Comparison of ENCODE assay signal across 22 cellular contexts in the genomic region with DNA sequence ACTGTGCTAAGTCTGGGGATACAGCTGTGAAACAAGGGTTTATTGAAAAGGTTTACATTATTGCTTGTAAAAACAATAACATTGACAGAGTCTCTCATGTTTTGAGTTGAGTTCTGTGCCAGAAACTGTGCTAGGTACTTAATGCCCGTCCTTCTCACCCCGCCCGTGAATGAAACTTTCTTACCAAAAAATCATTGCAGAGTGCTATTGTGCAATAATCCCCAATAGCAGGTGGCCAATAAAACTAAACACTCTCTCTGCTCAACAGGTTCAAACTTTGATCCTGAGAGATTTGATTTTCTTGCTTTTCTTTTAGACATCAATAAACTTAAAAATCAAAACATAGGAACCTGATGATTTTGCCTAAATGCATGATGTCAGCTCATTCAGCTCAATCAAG.
DNase-seq lines count a peak whose midpoint lies in the region; ATAC-seq, FAIRE-seq and TF ChIP-seq lines count a peak whose summit lies in the region.
"Had no signal": no experiment of that assay in that cellular context is flagged by ENCODE, and none has a peak within 500 bp of the region (broad histone marks: within the 10 kb centered on the region; RNA-seq: fewer than 3 reads in every experiment).

No MANE protein-coding gene starts in this region.

- TF ChIP-seq POLR2A in K562 (conservative IDR thresholded peaks at IDR 0.05) = no peak

- intact Hi-C loops in K562 (cut with micrococcal nuclease) = no loop called here
- intact Hi-C loops in pancreas (cut with DNase I) = no loop called here
- intact Hi-C loops in Calu3 (cut with micrococcal nuclease; ENCODE audit: unreplicated experiment) = no loop called here

- DNase-seq in K562 (ENCODE audit: extremely low read depth in 1 of 4, low spot score in 3 of 4) (no peak), left lobe of liver (ENCODE audit: low spot score) (no peak), GF-D8 (lab: John Stamatoyannopoulos, UW) (no peak), pancreas (no peak), Calu3 (no peak)
- DNase-seq: 8988T; ACHN; BE2C; C1 segment of cervical spinal cord; CD4-positive, alpha-beta memory T cell; CD4-positive, CD25-positive, alpha-beta regulatory T cell; CD8-positive, alpha-beta memory T cell; COR-L47; DMS79 treated with DMSO at 0.1 percent for 48 hours; GDM1 had no signal

- H3K36me3 Mint-ChIP-seq in Calu3 (ENCODE audit: insufficient read depth, unreplicated experiment) = no peaks in the 10 kb centered on the region
- H3K36me3 Mint-ChIP-seq: CD14-positive monocyte; CD4-positive, alpha-beta memory T cell; CD4-positive, CD25-positive, alpha-beta regulatory T cell; CD8-positive, alpha-beta memory T cell had no signal

- no peak overlapping the region for H3K4me2 ChIP-seq in K562 (ENCODE audit: insufficient read depth, low read length)
- H3K4me2 ChIP-seq: BLaER1 had no signal

- ATAC-seq in K562 (no peak), left lobe of liver (peak; percentile 76), GM18511 (IDR thresholded peaks at IDR 0.05; ENCODE audit: unreplicated experiment) (no peak), pancreas (no peak)

- no peaks in the 10 kb centered on the region for H3K9me3 Mint-ChIP-seq in Calu3 (ENCODE audit: low read depth, unreplicated experiment)

- no peaks in the 10 kb centered on the region for H3K4me1 Mint-ChIP-seq in Calu3 (ENCODE audit: low read depth, unreplicated experiment)
- H3K4me1 Mint-ChIP-seq: CD14-positive monocyte; CD4-positive, alpha-beta memory T cell; CD4-positive, CD25-positive, alpha-beta regulatory T cell; CD8-positive, alpha-beta memory T cell had no signal

- CTCF ChIA-PET in K562 (lab: Yijun Ruan, JAX; ENCODE audit: low intra/inter-chr PET ratio) = no interaction called here
- CTCF ChIA-PET in Calu3 (lab: Charles Lee) = no interaction called here

- H3K9me1 ChIP-seq in K562 (ENCODE audit: control insufficient read depth, insufficient read depth, low read length) = no peaks in the 10 kb centered on the region

- H3K79me2 ChIP-seq in K562 (ENCODE audit: control insufficient read depth, insufficient read depth, low read length) = no peaks in the 10 kb centered on the region

- H3K9ac ChIP-seq in K562 (ENCODE audit: insufficient read depth in 1 of 2, low read depth in 2 of 2, low read length in 2 of 2) = no peak overlapping the region
- H3K9ac ChIP-seq in liver (ENCODE audit: low read depth in 1 of 2, low read length in 2 of 2) = no peak overlapping the region
- H3K9ac ChIP-seq: BLaER1 had no signal

- no peak for FAIRE-seq in K562 (lab: Jason Lieb, UNC)
- FAIRE-seq in pancreas (lab: Jason Lieb, UNC) = no peak
- FAIRE-seq: A204.1, D721Med, GM12891 had no signal

- no peak for TF ChIP-seq RAD21 in K562 (CRISPR knock-in tag; conservative IDR thresholded peaks at IDR 0.05 in 1 of 2, IDR thresholded peaks at IDR 0.05 in 1 of 2)
- peak in 1 of 2 donors; percentile 25 for TF ChIP-seq RAD21 in liver (IDR thresholded peaks at IDR 0.05)

- TF ChIP-seq CTCF in K562 (IDR thresholded peaks at IDR 0.05 in 2 of 3, conservative IDR thresholded peaks at IDR 0.05 in 1 of 3; ENCODE audit: insufficient read depth in 2 of 3, low read depth in 1 of 3, low read length in 3 of 3) (no peak), liver (IDR thresholded peaks at IDR 0.05; ENCODE audit: low read depth, low read length, missing input control) (no peak), pancreas (IDR thresholded peaks at IDR 0.05) (no peak), Calu3 (IDR thresholded peaks at IDR 0.05; ENCODE audit: unreplicated experiment) (no peak)

- no peaks in the 10 kb centered on the region for H4K20me1 ChIP-seq in K562 (replicated peaks; ENCODE audit: control insufficient read depth, insufficient read depth, low read length)
- H4K20me1 ChIP-seq: BLaER1 had no signal

- no peaks in the 10 kb centered on the region for H3K36me3 ChIP-seq in K562 (ENCODE audit: control insufficient read depth, insufficient read depth, low read length)
- no peaks in the 10 kb centered on the region for H3K36me3 ChIP-seq in liver (ENCODE audit: control insufficient read depth in 4 of 4, insufficient read depth in 3 of 4, low read depth in 1 of 4, low read length in 3 of 4)
- no peaks in the 10 kb centered on the region for H3K36me3 ChIP-seq in pancreas
- H3K36me3 ChIP-seq: BE2C, BLaER1 had no signal

- no peak for TF ChIP-seq EP300 in K562 (IDR thresholded peaks at IDR 0.05; ENCODE audit: low read length)

- no peak overlapping the region for H3K27ac ChIP-seq in K562 (ENCODE audit: extremely low read depth, low read depth, low read length)
- no peak overlapping the region for H3K27ac ChIP-seq in liver (ENCODE audit: low read depth in 1 of 2, low read length in 2 of 2)
- no peak overlapping the region for H3K27ac ChIP-seq in pancreas
- H3K27ac ChIP-seq: BLaER1 had no signal

- H3K27me3 ChIP-seq in K562 (ENCODE audit: control insufficient read depth in 2 of 2, insufficient read depth in 2 of 2, low read length in 2 of 2) = no peaks in the 10 kb centered on the region; a peak in 1 of 5 replicates
- no peaks in the 10 kb centered on the region for H3K27me3 ChIP-seq in liver (ENCODE audit: control insufficient read depth in 4 of 4, insufficient read depth in 4 of 4, low read length in 3 of 4)
- no peaks in the 10 kb centered on the region for H3K27me3 ChIP-seq in pancreas
- H3K27me3 ChIP-seq: BE2C, BLaER1 had no signal

- H2AFZ ChIP-seq in K562 (ENCODE audit: low read depth, low read length) = no peak overlapping the region

- H3K27me3 Mint-ChIP-seq in Calu3 (ENCODE audit: unreplicated experiment) = peaks cover 67% of the 10 kb centered on the region
- H3K27me3 Mint-ChIP-seq: CD4-positive, alpha-beta memory T cell; CD4-positive, CD25-positive, alpha-beta regulatory T cell; CD8-positive, alpha-beta memory T cell had no signal

- H3K27ac Mint-ChIP-seq in Calu3 (ENCODE audit: unreplicated experiment) = no peak overlapping the region
- H3K27ac Mint-ChIP-seq: CD14-positive monocyte; CD4-positive, alpha-beta memory T cell; CD4-positive, CD25-positive, alpha-beta regulatory T cell; CD8-positive, alpha-beta memory T cell had no signal

- H3K4me3 ChIP-seq in K562 (no peak overlapping the region), liver (ENCODE audit: low read depth in 1 of 3, low read length in 3 of 3) (no peak overlapping the region), pancreas (no peak overlapping the region)
- H3K4me3 ChIP-seq: BLaER1 had no signal

- POLR2A ChIA-PET in K562 (lab: Yijun Ruan, JAX) = no interaction called here

- no peaks in the 10 kb centered on the region for H3K4me1 ChIP-seq in K562 (replicated peaks in 1 of 2; ENCODE audit: control insufficient read depth in 2 of 2, insufficient read depth in 2 of 2, low read length in 2 of 2)
- peaks cover 3 to 23% (median 13%) of the 10 kb centered on the region in 4 donors for H3K4me1 ChIP-seq in liver (ENCODE audit: control insufficient read depth in 4 of 4, insufficient read depth in 4 of 4, low read length in 3 of 4)
- H3K4me1 ChIP-seq in pancreas = no peaks in the 10 kb centered on the region
- H3K4me1 ChIP-seq: BE2C, BLaER1 had no signal

- in situ Hi-C loops in K562 (cut with MboI) = no loop called here

- BruUV-seq in K562 (replicated peaks; lab: Mats Ljungman, UMichigan) = no TSS peak
- BruUV-seq in Calu3 (replicated peaks; lab: Mats Ljungman, UMichigan) = no TSS peak

- 0% methylated on average over 3 of the region's 3 CpGs for WGBS in K562 (ENCODE audit: insufficient coverage, low coverage, missing lambda C conversion rate)
- 30% methylated on average over 3 of the region's 3 CpGs for WGBS in liver
- WGBS in pancreas, 2 donors = 84 to 85% methylated on average over 3 of the region's 3 CpGs

- H3K4me3 Mint-ChIP-seq in Calu3 (ENCODE audit: low read depth, unreplicated experiment) = no peak overlapping the region
- H3K4me3 Mint-ChIP-seq: CD14-positive monocyte; CD4-positive, alpha-beta memory T cell; CD4-positive, CD25-positive, alpha-beta regulatory T cell; CD8-positive, alpha-beta memory T cell had no signal

- H3K9me3 ChIP-seq in K562 (replicated peaks; ENCODE audit: control insufficient read depth, insufficient read depth, low read depth, low read length) = no peaks in the 10 kb centered on the region
- no peaks in the 10 kb centered on the region for H3K9me3 ChIP-seq in liver (ENCODE audit: control insufficient read depth in 4 of 4, low read length in 3 of 4)
- H3K9me3 ChIP-seq in pancreas = no peaks in the 10 kb centered on the region
- H3K9me3 ChIP-seq: BE2C had no signal

TF ChIP-seq in K562, 482 proteins besides CTCF, POLR2A, EP300 and RAD21:
- TF ChIP-seq CEBPG (CRISPR knock-in tag; IDR thresholded peaks at IDR 0.05) (no peak), CEBPG (tag; conservative IDR thresholded peaks at IDR 0.05 in 1 of 2, IDR thresholded peaks at IDR 0.05 in 1 of 2) (peak in 1 of 2 experiments; percentile 84; a peak in 2 of 4 replicates), HNRNPUL1 (IDR thresholded peaks at IDR 0.05; ENCODE audit: low read length) (no peak), CEBPB (tag; IDR thresholded peaks at IDR 0.05) (peak; percentile 66), KLF6 (CRISPR knock-in tag; IDR thresholded peaks at IDR 0.05; ENCODE audit: borderline replicate concordance) (no peak)

TF ChIP-seq in liver, 16 proteins besides CTCF, POLR2A, EP300 and RAD21 (continues in another document):
- TF ChIP-seq, protein P1, sequence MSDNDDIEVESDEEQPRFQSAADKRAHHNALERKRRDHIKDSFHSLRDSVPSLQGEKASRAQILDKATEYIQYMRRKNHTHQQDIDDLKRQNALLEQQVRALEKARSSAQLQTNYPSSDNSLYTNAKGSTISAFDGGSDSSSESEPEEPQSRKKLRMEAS (IDR thresholded peaks at IDR 0.05) = peak; percentile 46
- TF ChIP-seq HNF4A (conservative IDR thresholded peaks at IDR 0.05) = peak in 1 of 2 donors; percentile 68
- no peak for TF ChIP-seq TAF1 (conservative IDR thresholded peaks at IDR 0.05)
- TF ChIP-seq, protein P2, sequence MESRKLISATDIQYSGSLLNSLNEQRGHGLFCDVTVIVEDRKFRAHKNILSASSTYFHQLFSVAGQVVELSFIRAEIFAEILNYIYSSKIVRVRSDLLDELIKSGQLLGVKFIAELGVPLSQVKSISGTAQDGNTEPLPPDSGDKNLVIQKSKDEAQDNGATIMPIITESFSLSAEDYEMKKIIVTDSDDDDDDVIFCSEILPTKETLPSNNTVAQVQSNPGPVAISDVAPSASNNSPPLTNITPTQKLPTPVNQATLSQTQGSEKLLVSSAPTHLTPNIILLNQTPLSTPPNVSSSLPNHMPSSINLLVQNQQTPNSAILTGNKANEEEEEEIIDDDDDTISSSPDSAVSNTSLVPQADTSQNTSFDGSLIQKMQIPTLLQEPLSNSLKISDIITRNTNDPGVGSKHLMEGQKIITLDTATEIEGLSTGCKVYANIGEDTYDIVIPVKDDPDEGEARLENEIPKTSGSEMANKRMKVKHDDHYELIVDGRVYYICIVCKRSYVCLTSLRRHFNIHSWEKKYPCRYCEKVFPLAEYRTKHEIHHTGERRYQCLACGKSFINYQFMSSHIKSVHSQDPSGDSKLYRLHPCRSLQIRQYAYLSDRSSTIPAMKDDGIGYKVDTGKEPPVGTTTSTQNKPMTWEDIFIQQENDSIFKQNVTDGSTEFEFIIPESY (IDR thresholded peaks at IDR 0.05) = peak; percentile 56
- TF ChIP-seq SP1 (IDR thresholded peaks at IDR 0.05) = peak; percentile 18
- no peak for TF ChIP-seq HNF4G (IDR thresholded peaks at IDR 0.05)
- TF ChIP-seq YY1 (IDR thresholded peaks at IDR 0.05) = peak; percentile 17
